In genomic region chr2:26284132-26284531, GRCh38 we compare ENCODE assay signal across 19 cellular contexts. TPM values are rescaled to one million over a fixed set of nuclear protein-coding genes. Genes with fewer than 3 reads are reported as not detected.
DNase-seq lines count a peak whose midpoint lies in the region; ATAC-seq and TF ChIP-seq lines count a peak whose summit lies in the region.
"Had no signal": no experiment of that assay in that cellular context is flagged by ENCODE, and none has a peak within 500 bp of the region (broad histone marks: within the 10 kb centered on the region; RNA-seq: fewer than 3 reads in every experiment).

No MANE protein-coding gene starts in this region.

- H3K27ac ChIP-seq in duodenal mucosa (ENCODE audit: low read depth, low read length) (peak overlapping the region; percentile 54), body of pancreas (no peak overlapping the region)

- WGBS in body of pancreas, 2 donors: 94% methylated on average over 3 of the region's 3 CpGs

- in situ Hi-C loops in GM13976 (cut with MboI; ENCODE audit: low sequenced_read_pairs, unreplicated experiment): no loop called here

- no peak for TF ChIP-seq CTCF in progenitor cell of endocrine pancreas (IDR thresholded peaks at IDR 0.05; ENCODE audit: unreplicated experiment)
- TF ChIP-seq CTCF in body of pancreas (IDR thresholded peaks at IDR 0.05): no peak
- TF ChIP-seq CTCF in GM13976 (IDR thresholded peaks at IDR 0.05; ENCODE audit: borderline replicate concordance, control extremely low read depth, extremely low read depth, insufficient read depth, missing control alignments): no peak

- no peak for ATAC-seq in activated naive CD8-positive, alpha-beta T cell treated with anti-CD3 and anti-CD28 coated beads, Interleukin-2, amount 50 U/mL, for 24 hours
- no peak for ATAC-seq in body of pancreas
- ATAC-seq: GM23338, left ventricle myocardium superior had no signal

- H3K4me3 Mint-ChIP-seq in progenitor cell of endocrine pancreas (ENCODE audit: low read depth): no peak overlapping the region
- no peak overlapping the region for H3K4me3 Mint-ChIP-seq in activated naive CD8-positive, alpha-beta T cell treated with anti-CD3 and anti-CD28 coated beads, Interleukin-2, amount 50 U/mL, for 24 hours
- H3K4me3 Mint-ChIP-seq: activated CD4-positive, alpha-beta memory T cell treated with anti-CD3 and anti-CD28 coated beads for 36 hours; activated naive CD8-positive, alpha-beta T cell treated with anti-CD3 and anti-CD28 coated beads, Interleukin-2, amount 10 ng/mL, durations not matched to agents 7 days and 5 days; GM23338; T-helper 1 cell treated with Interleukin-12 subunit alpha and Interleukin-12 subunit beta and Interleukin-4 antibody, amounts not matched to agents 30 μg/mL and 1 μg/mL, for 36 hours had no signal

- H3K9me3 ChIP-seq in duodenal mucosa (ENCODE audit: control insufficient read depth in 1 of 2, low read length in 2 of 2) (no peaks in the 10 kb centered on the region), body of pancreas (no peaks in the 10 kb centered on the region)

- no peak overlapping the region for H3K9ac ChIP-seq in duodenal mucosa (ENCODE audit: low read depth in 1 of 2, low read length in 2 of 2)

- peaks cover 26 to 61% of the 10 kb centered on the region in 2 donors for H3K36me3 ChIP-seq in duodenal mucosa (ENCODE audit: control insufficient read depth in 1 of 2, insufficient read depth in 2 of 2, low read length in 2 of 2)
- peaks cover 7 to 36% of the 10 kb centered on the region in 2 donors for H3K36me3 ChIP-seq in body of pancreas (replicated peaks in 1 of 2; ENCODE audit: insufficient read depth in 1 of 2, low read depth in 2 of 2)

- H3K4me1 Mint-ChIP-seq in progenitor cell of endocrine pancreas (ENCODE audit: low read depth): no peaks in the 10 kb centered on the region
- H3K4me1 Mint-ChIP-seq in activated naive CD8-positive, alpha-beta T cell treated with anti-CD3 and anti-CD28 coated beads, Interleukin-2, amount 50 U/mL, for 24 hours: no peaks in the 10 kb centered on the region
- H3K4me1 Mint-ChIP-seq: GM23338 had no signal

- peak overlapping the region; percentile 51 for H3K27ac Mint-ChIP-seq in progenitor cell of endocrine pancreas
- H3K27ac Mint-ChIP-seq in activated naive CD8-positive, alpha-beta T cell treated with anti-CD3 and anti-CD28 coated beads, Interleukin-2, amount 50 U/mL, for 24 hours: no peak overlapping the region
- H3K27ac Mint-ChIP-seq: activated CD4-positive, alpha-beta memory T cell treated with anti-CD3 and anti-CD28 coated beads for 36 hours; activated naive CD8-positive, alpha-beta T cell treated with anti-CD3 and anti-CD28 coated beads, Interleukin-2, amount 10 ng/mL, durations not matched to agents 7 days and 5 days; GM23338; T-helper 1 cell treated with Interleukin-12 subunit alpha and Interleukin-12 subunit beta and Interleukin-4 antibody, amounts not matched to agents 30 μg/mL and 1 μg/mL, for 36 hours had no signal

- no peak for TF ChIP-seq POLR2A in body of pancreas (IDR thresholded peaks at IDR 0.05)

- H3K4me1 ChIP-seq in duodenal mucosa (ENCODE audit: control insufficient read depth in 1 of 2, insufficient read depth in 2 of 2, low read length in 2 of 2) (peaks cover 10 to 30% of the 10 kb centered on the region in 2 donors), body of pancreas (no peaks in the 10 kb centered on the region)

- peaks cover 33% of the 10 kb centered on the region for H3K36me3 Mint-ChIP-seq in progenitor cell of endocrine pancreas (ENCODE audit: insufficient read depth)
- peaks cover 47% of the 10 kb centered on the region for H3K36me3 Mint-ChIP-seq in activated naive CD8-positive, alpha-beta T cell treated with anti-CD3 and anti-CD28 coated beads, Interleukin-2, amount 50 U/mL, for 24 hours (ENCODE audit: low read depth)

- intact Hi-C loops in body of pancreas (cut with DNase I): loop anchor here (10.0 kb wide), 1 partner anchor 49 kb away; no protein-coding TSS in a partner anchor

- H3K4me3 ChIP-seq in duodenal mucosa (ENCODE audit: low read depth in 1 of 2, low read length in 2 of 2): no peak overlapping the region
- no peak overlapping the region for H3K4me3 ChIP-seq in body of pancreas
- H3K4me3 ChIP-seq: GM23338 had no signal

- no peaks in the 10 kb centered on the region for H3K27me3 Mint-ChIP-seq in progenitor cell of endocrine pancreas
- no peaks in the 10 kb centered on the region for H3K27me3 Mint-ChIP-seq in activated naive CD8-positive, alpha-beta T cell treated with anti-CD3 and anti-CD28 coated beads, Interleukin-2, amount 50 U/mL, for 24 hours
- H3K27me3 Mint-ChIP-seq: activated CD4-positive, alpha-beta memory T cell treated with anti-CD3 and anti-CD28 coated beads for 36 hours; activated naive CD8-positive, alpha-beta T cell treated with anti-CD3 and anti-CD28 coated beads, Interleukin-2, amount 10 ng/mL, durations not matched to agents 7 days and 5 days had no signal

- H3K27me3 ChIP-seq in duodenal mucosa (ENCODE audit: control insufficient read depth in 1 of 2, insufficient read depth in 2 of 2, low read length in 2 of 2): no peaks in the 10 kb centered on the region
- H3K27me3 ChIP-seq in body of pancreas: no peaks in the 10 kb centered on the region

- DNase-seq in EL (peak; percentile 85), NCI-H226 (peak; percentile 59), progenitor cell of endocrine pancreas (ENCODE audit: low spot score, unreplicated experiment) (no peak), body of pancreas (no peak), DMS153 treated with DMSO at 0.1 percent for 48 hours (lab: John Stamatoyannopoulos, UW; ENCODE audit: unreplicated experiment) (no peak), GM13976 (ENCODE audit: low spot score) (no peak)
- no peak for DNase-seq in activated naive CD8-positive, alpha-beta T cell treated with anti-CD3 and anti-CD28 coated beads, Interleukin-2, amount 50 U/mL, for 24 hours
- DNase-seq: activated CD4-positive, alpha-beta memory T cell treated with anti-CD3 and anti-CD28 coated beads for 36 hours; activated naive CD8-positive, alpha-beta T cell treated with anti-CD3 and anti-CD28 coated beads, Interleukin-2, amount 10 ng/mL, durations not matched to agents 7 days and 5 days; C1 segment of cervical spinal cord; central memory CD4-positive, alpha-beta T cell; effector memory CD4-positive, alpha-beta T cell; Karpas-422; left ventricle myocardium superior; NCI-H1436 treated with DMSO at 0.1 percent for 48 hours; NK-92 treated with Interleukin-12 subunit alpha and Interleukin-12 subunit beta, amount 100 ng/mL, for 24 hours had no signal

- no peaks in the 10 kb centered on the region for H3K9me3 Mint-ChIP-seq in progenitor cell of endocrine pancreas (ENCODE audit: low read depth)
- no peaks in the 10 kb centered on the region for H3K9me3 Mint-ChIP-seq in activated naive CD8-positive, alpha-beta T cell treated with anti-CD3 and anti-CD28 coated beads, Interleukin-2, amount 50 U/mL, for 24 hours
- H3K9me3 Mint-ChIP-seq: activated CD4-positive, alpha-beta memory T cell treated with anti-CD3 and anti-CD28 coated beads for 36 hours; activated naive CD8-positive, alpha-beta T cell treated with anti-CD3 and anti-CD28 coated beads, Interleukin-2, amount 10 ng/mL, durations not matched to agents 7 days and 5 days; GM23338; T-helper 1 cell treated with Interleukin-12 subunit alpha and Interleukin-12 subunit beta and Interleukin-4 antibody, amounts not matched to agents 30 μg/mL and 1 μg/mL, for 36 hours had no signal

RNA-seq across cellular contexts. Expression of gene HADHB, which starts 39.4 kb away (rescaled TPM):
- total RNA-seq in progenitor cell of endocrine pancreas: 62.0 and 71.1 TPM in 2 replicates
- 100 to 1,000 TPM; 108 to 127 TPM for total RNA-seq in body of pancreas

RNA-seq across cellular contexts. Expression of gene HADHA, which starts 39.7 kb away (rescaled TPM):
- 111 and 114 TPM in 2 replicates for total RNA-seq in progenitor cell of endocrine pancreas
- total RNA-seq in body of pancreas: 100 to 1,000 TPM in 1 of 2 donors, 10 to 100 TPM in 1; 98.3 to 110 TPM

Comparison
In these comparisons a context has a peak if more than half of its experiments do, and no peak if none do; other contexts are left out.
1. DNase-seq: peak in EL (single experiment) and NCI-H226 (single experiment); none in progenitor cell of endocrine pancreas (single experiment), activated naive CD8-positive, alpha-beta T cell treated with anti-CD3 and anti-CD28 coated beads, Interleukin-2, amount 50 U/mL, for 24 hours (single experiment), body of pancreas (0 of 4), DMS153 treated with DMSO at 0.1 percent for 48 hours (single experiment) and GM13976 (single experiment).